ENCODE assay signal across 8 cellular contexts in genomic region chr9:21974542-21975409, GRCh38. TPM values are rescaled to one million over a fixed set of nuclear protein-coding genes. Genes with fewer than 3 reads are reported as not detected.
DNase-seq lines count a peak whose midpoint lies in the region; ATAC-seq and TF ChIP-seq lines count a peak whose summit lies in the region.

No MANE protein-coding gene starts in this region.

- CTCF ChIA-PET in activated B cell treated with CpG ODN at 0.5 μM for 24 hours (lab: Charles Lee): interaction anchor here (2.2 kb wide), 1 partner anchor 33 kb away, joined by 8 read pairs; no protein-coding TSS in a partner anchor

- POLR2A ChIA-PET in activated B cell treated with CpG ODN at 0.5 μM for 24 hours (lab: Charles Lee): interaction anchor here (1.0 kb wide), 1 partner anchor 15 kb away, joined by 3 read pairs; no protein-coding TSS in a partner anchor

- H3K27me3 ChIP-seq in GM06990 (replicated peaks; ENCODE audit: control insufficient read depth, insufficient read depth, low read length): no peaks in the 10 kb centered on the region
- H3K27me3 ChIP-seq in H7 (ENCODE audit: control insufficient read depth, insufficient read depth, low read length): peaks cover 98% of the 10 kb centered on the region

- H3K4me3 ChIP-seq in GM06990 (replicated peaks; ENCODE audit: low read depth, low read length) (peak overlapping the region; percentile 64), H7 (ENCODE audit: insufficient read depth, low read depth, low read length) (peak overlapping the region; percentile 41)

- H3K4me3 Mint-ChIP-seq in activated B cell treated with CpG ODN at 0.5 μM for 24 hours: peak overlapping the region; percentile 78
- peak overlapping the region; percentile 76 for H3K4me3 Mint-ChIP-seq in natural killer cell

- TF ChIP-seq CTCF in GM06990 (IDR thresholded peaks at IDR 0.05; ENCODE audit: insufficient read depth, low read length, poor library complexity, severe bottlenecking): no peak
- no peak for TF ChIP-seq CTCF in activated B cell treated with CpG ODN at 0.5 μM for 24 hours (IDR thresholded peaks at IDR 0.05)
- no peak for TF ChIP-seq CTCF in natural killer cell (IDR thresholded peaks at IDR 0.05)

- H3K36me3 ChIP-seq in GM06990 (ENCODE audit: control insufficient read depth, insufficient read depth, low read length): no peaks in the 10 kb centered on the region
- no peaks in the 10 kb centered on the region for H3K36me3 ChIP-seq in H7 (replicated peaks; ENCODE audit: control insufficient read depth, insufficient read depth, low read length)

- intact Hi-C loops in activated B cell treated with CpG ODN at 0.5 μM for 24 hours (cut with micrococcal nuclease): loop anchor here (1.0 to 10.0 kb wide), 2 partner anchors 14 to 1850 kb away; partner anchors contain the start of gene ELAVL2
- intact Hi-C loops in natural killer cell (cut with micrococcal nuclease): loop anchor here (10.0 kb wide), 1 partner anchor 90 kb away; no protein-coding TSS in a partner anchor

- H3K4me1 Mint-ChIP-seq in activated B cell treated with CpG ODN at 0.5 μM for 24 hours: peaks cover 21% of the 10 kb centered on the region
- peaks cover 20 to 22% of the 10 kb centered on the region in 2 donors for H3K4me1 Mint-ChIP-seq in natural killer cell

- DNase-seq in GM06990 (ENCODE audit: extremely low read depth, insufficient read length): peak; percentile 61
- DNase-seq in H7: peak; percentile 93
- peak; percentile 71 for DNase-seq in NCI-H1694 (lab: John Stamatoyannopoulos, UW)
- DNase-seq in activated B cell treated with CpG ODN at 0.5 μM for 24 hours: peak; percentile 39
- no peak for DNase-seq in natural killer cell
- DNase-seq in cerebellum (ENCODE audit: low spot score): no peak
- no peak for DNase-seq in RPMI8226

- ATAC-seq in activated B cell treated with CpG ODN at 0.5 μM for 24 hours (ENCODE audit: low read depth) (peak; percentile 59), esophagus mucosa (peak; percentile 66), natural killer cell (peak; percentile 57 to 72 (median 70))

- H3K9me3 Mint-ChIP-seq in activated B cell treated with CpG ODN at 0.5 μM for 24 hours (peaks cover 2% of the 10 kb centered on the region), natural killer cell (no peaks in the 10 kb centered on the region)

- H3K36me3 Mint-ChIP-seq in activated B cell treated with CpG ODN at 0.5 μM for 24 hours (ENCODE audit: low read depth): peaks cover 1% of the 10 kb centered on the region
- H3K36me3 Mint-ChIP-seq in natural killer cell: no peaks in the 10 kb centered on the region

- H3K27me3 Mint-ChIP-seq in activated B cell treated with CpG ODN at 0.5 μM for 24 hours: peaks cover 72% of the 10 kb centered on the region
- peaks cover 81 to 90% of the 10 kb centered on the region in 2 donors for H3K27me3 Mint-ChIP-seq in natural killer cell (ENCODE audit: low read depth in 2 of 2)

- H3K27ac Mint-ChIP-seq in activated B cell treated with CpG ODN at 0.5 μM for 24 hours: peak overlapping the region; percentile 42
- H3K27ac Mint-ChIP-seq in natural killer cell: peak overlapping the region in 1 of 2 donors; percentile 29

RNA-seq across cellular contexts. Expression of gene CDKN2A, which starts 19.4 kb away (rescaled TPM):
- not detected in 2 replicates for total RNA-seq in H7 (2014; rRNA removed; shearing (Covaris generic))
- 6.7 and 8.5 TPM in 2 replicates for total RNA-seq in activated B cell treated with CpG ODN at 0.5 μM for 24 hours
- total RNA-seq in esophagus mucosa: 7.7 TPM
- 1 to 10 TPM; 3.5 to 7.7 (median 3.8) TPM for total RNA-seq in natural killer cell
- total RNA-seq in cerebellum: not detected

RNA-seq across cellular contexts. Expression of gene CDKN2B-AS1, which starts 19.8 kb away (rescaled TPM):
- total RNA-seq in H7 (2014; rRNA removed; shearing (Covaris generic)): 0.07 TPM in 1 of 2 replicates, not detected in the other
- 1.3 and 1.4 TPM in 2 replicates for total RNA-seq in activated B cell treated with CpG ODN at 0.5 μM for 24 hours
- total RNA-seq in esophagus mucosa: 1.0 TPM
- 1 to 10 TPM; 2.6 to 4.3 (median 3.1) TPM for total RNA-seq in natural killer cell
- not detected for total RNA-seq in cerebellum

RNA-seq across cellular contexts. Expression of gene CDKN2B, which starts 34.3 kb away (rescaled TPM):
- 0.76 TPM in 1 of 2 replicates, not detected in the other for total RNA-seq in H7 (2014; rRNA removed; shearing (Covaris generic))
- total RNA-seq in activated B cell treated with CpG ODN at 0.5 μM for 24 hours (0.32 and 0.38 TPM in 2 replicates), esophagus mucosa (75.6 TPM), natural killer cell (under 1 TPM in 2 of 3 donors, not detected in 1; 0.16 to 0.30 TPM), cerebellum (0.09 TPM)

Comparison
In these comparisons a context has a peak if more than half of its experiments do, and no peak if none do; other contexts are left out.
1. DNase-seq: peak in GM06990 (single experiment), H7 (single experiment), NCI-H1694 (single experiment) and activated B cell treated with CpG ODN at 0.5 μM for 24 hours (single experiment); none in natural killer cell (single experiment), cerebellum (single experiment) and RPMI8226 (single experiment).
2. RNA of gene CDKN2B, which starts 34.3 kb away (total RNA-seq): 75.6 TPM in esophagus mucosa (single experiment); 0.76 TPM in H7, 0.32 to 0.38 TPM in activated B cell treated with CpG ODN at 0.5 μM for 24 hours, 0.16 to 0.30 TPM in natural killer cell and 0.09 TPM in cerebellum (single experiment); every median in the first group is over 10 times any median in the second.
3. Peak in every context shown above with its lines, with median percentiles within 50 percentile points of each other: ATAC-seq.